20 cellular contexts compared by ENCODE assay signal in the genomic region with DNA sequence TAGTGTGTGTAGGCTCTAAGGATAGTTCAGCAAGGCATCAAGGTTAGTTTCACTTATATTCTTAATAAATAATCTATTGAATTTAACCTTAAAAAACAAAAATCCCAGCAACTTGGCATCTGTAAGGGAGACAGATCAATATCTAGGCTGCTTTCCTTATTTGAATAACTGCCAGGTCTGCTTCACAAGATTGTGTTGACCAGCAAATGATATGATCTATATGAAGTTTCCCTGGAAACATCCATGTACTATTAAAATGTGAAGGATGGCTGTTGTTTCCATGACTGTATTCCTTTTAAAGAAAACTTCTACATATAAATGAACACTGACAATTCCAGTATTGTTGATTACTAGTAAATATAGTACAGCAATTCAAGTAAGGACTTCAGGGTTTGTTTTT.
DNase-seq lines count a peak whose midpoint lies in the region; ATAC-seq, FAIRE-seq and TF ChIP-seq lines count a peak whose summit lies in the region.
"Had no signal": no experiment of that assay in that cellular context is flagged by ENCODE, and none has a peak within 500 bp of the region (broad histone marks: within the 10 kb centered on the region; RNA-seq: fewer than 3 reads in every experiment).

No MANE protein-coding gene starts in this region.

- no peak for TF ChIP-seq CTCF in endothelial cell of umbilical vein (IDR thresholded peaks at IDR 0.05; ENCODE audit: extremely low read depth in 1 of 2, insufficient read depth in 1 of 2, low read depth in 1 of 2, low read length in 2 of 2)
- no peak for TF ChIP-seq CTCF in stomach (IDR thresholded peaks at IDR 0.05)

- no peak for TF ChIP-seq POLR2A in endothelial cell of umbilical vein (IDR thresholded peaks at IDR 0.05; ENCODE audit: low read depth, low read length)
- no peak for TF ChIP-seq POLR2A in stomach (IDR thresholded peaks at IDR 0.05)

- DNase-seq in activated naive CD4-positive, alpha-beta T cell treated with anti-CD3 and anti-CD28 coated beads, Interleukin-2, amount 50 U/mL, for 72 hours (ENCODE audit: low spot score in 2 of 2) = no peak
- DNase-seq in NCI-H526 treated with DMSO at 0.1 percent for 48 hours (lab: John Stamatoyannopoulos, UW) (peak; percentile 87), endothelial cell of umbilical vein (ENCODE audit: low read depth, low spot score) (peak; percentile 56), stomach (no peak), caudate nucleus (lab: John Stamatoyannopoulos, UW) (no peak), neuronal stem cell (ENCODE audit: low spot score) (no peak), middle frontal gyrus (ENCODE audit: extremely low spot score, low spot score) (no peak)
- DNase-seq: activated CD4-positive, CD25-positive, alpha-beta regulatory T cell treated with anti-CD3 and anti-CD28 coated beads, Interleukin-2, amount 50 U/mL, for 72 hours; activated CD8-positive, alpha-beta memory T cell treated with anti-CD3 and anti-CD28 coated beads, Interleukin-2, amount 10 ng/mL, durations not matched to agents 7 days and 5 days; activated naive CD8-positive, alpha-beta T cell treated with anti-CD3 and anti-CD28 coated beads, Interleukin-2, amount 10 ng/mL, durations not matched to agents 7 days and 5 days; brain microvascular endothelial cell; Caco-2; foreskin melanocyte; H9; NCI-H1048; NCI-H524; nucleus accumbens; SHP77 treated with DMSO at 0.1 percent for 48 hours had no signal

- no peaks in the 10 kb centered on the region for H3K9me3 Mint-ChIP-seq in activated naive CD4-positive, alpha-beta T cell treated with anti-CD3 and anti-CD28 coated beads, Interleukin-2, amount 50 U/mL, for 24 hours
- no peaks in the 10 kb centered on the region for H3K9me3 Mint-ChIP-seq in activated naive CD4-positive, alpha-beta T cell treated with anti-CD3 and anti-CD28 coated beads, Interleukin-2, amount 50 U/mL, for 72 hours
- H3K9me3 Mint-ChIP-seq: activated naive CD8-positive, alpha-beta T cell treated with anti-CD3 and anti-CD28 coated beads, Interleukin-2, amount 10 ng/mL, durations not matched to agents 7 days and 5 days; H9 had no signal

- POLR2A ChIA-PET in endothelial cell of umbilical vein (lab: Charles Lee) = no interaction called here

- H3K27ac ChIP-seq in endothelial cell of umbilical vein (ENCODE audit: insufficient read depth, low read depth, low read length) (no peak overlapping the region), stomach (peak overlapping the region in 3 of 5 donors; percentile 3 to 58 (median 32)), caudate nucleus (ENCODE audit: low read depth, low read length) (no peak overlapping the region), neuronal stem cell (replicated peaks; ENCODE audit: low read length) (no peak overlapping the region)
- H3K27ac ChIP-seq: brain microvascular endothelial cell had no signal

- no peak overlapping the region for H3K23ac ChIP-seq in neuronal stem cell (ENCODE audit: low read depth, low read length, poor library complexity)

- H2AFZ ChIP-seq in endothelial cell of umbilical vein (ENCODE audit: low read depth, low read length) (no peak overlapping the region), neuronal stem cell (ENCODE audit: low read length) (no peak overlapping the region)

- H3K36me3 ChIP-seq in endothelial cell of umbilical vein (ENCODE audit: control insufficient read depth in 2 of 2, extremely low read depth in 1 of 2, insufficient read depth in 2 of 2, low read length in 2 of 2) (peaks cover 0 to 1% of the 10 kb centered on the region in 2 experiments), stomach (no peaks in the 10 kb centered on the region), neuronal stem cell (replicated peaks in 1 of 2; ENCODE audit: control insufficient read depth in 2 of 2, insufficient read depth in 2 of 2, low read length in 2 of 2) (peaks cover 0 to 4% of the 10 kb centered on the region in 2 donors)

- intact Hi-C loops in endothelial cell of umbilical vein (cut with micrococcal nuclease) (no loop called here), stomach (cut with DNase I; ENCODE audit: low total_unique reads) (no loop called here)

- H3K4me1 Mint-ChIP-seq in activated naive CD4-positive, alpha-beta T cell treated with anti-CD3 and anti-CD28 coated beads, Interleukin-2, amount 50 U/mL, for 24 hours = peaks cover 95% of the 10 kb centered on the region

- no peak overlapping the region for H2BK12ac ChIP-seq in neuronal stem cell (ENCODE audit: low read length)

- peaks cover 96% of the 10 kb centered on the region for H3K79me2 ChIP-seq in endothelial cell of umbilical vein (ENCODE audit: control insufficient read depth, insufficient read depth, low read length)

- H3K4ac ChIP-seq in neuronal stem cell (ENCODE audit: low read length) = no peak overlapping the region

- H3K4me1 ChIP-seq in endothelial cell of umbilical vein (ENCODE audit: control insufficient read depth, extremely low read depth, insufficient read depth, low read length) = peaks cover 37% of the 10 kb centered on the region
- H3K4me1 ChIP-seq in stomach = peaks cover 58 to 95% (median 82%) of the 10 kb centered on the region in 4 donors
- peaks cover 7 to 10% of the 10 kb centered on the region in 2 donors for H3K4me1 ChIP-seq in neuronal stem cell (ENCODE audit: control insufficient read depth in 2 of 2, insufficient read depth in 1 of 2, low read depth in 1 of 2, low read length in 2 of 2)

- no peak overlapping the region for H4K91ac ChIP-seq in neuronal stem cell (ENCODE audit: low read depth, low read length, poor library complexity)

- BruUV-seq in endothelial cell of umbilical vein (replicated peaks; lab: Mats Ljungman, UMichigan) = no TSS peak

- no peak overlapping the region for H2BK15ac ChIP-seq in neuronal stem cell (ENCODE audit: low read length)

- H3K79me1 ChIP-seq in neuronal stem cell (ENCODE audit: low read depth, low read length) = no peaks in the 10 kb centered on the region

- H4K20me1 ChIP-seq in endothelial cell of umbilical vein (replicated peaks; ENCODE audit: control insufficient read depth, extremely low read depth, insufficient read depth, low read length) = no peaks in the 10 kb centered on the region

- H3K14ac ChIP-seq in neuronal stem cell (ENCODE audit: low read length) = no peak overlapping the region

- H3K27ac Mint-ChIP-seq in activated naive CD4-positive, alpha-beta T cell treated with anti-CD3 and anti-CD28 coated beads, Interleukin-2, amount 50 U/mL, for 24 hours = peak overlapping the region; percentile 87
- H3K27ac Mint-ChIP-seq in activated naive CD4-positive, alpha-beta T cell treated with anti-CD3 and anti-CD28 coated beads, Interleukin-2, amount 50 U/mL, for 72 hours = peak overlapping the region in 1 of 2 donors; percentile 22
- H3K27ac Mint-ChIP-seq: activated naive CD8-positive, alpha-beta T cell treated with anti-CD3 and anti-CD28 coated beads, Interleukin-2, amount 10 ng/mL, durations not matched to agents 7 days and 5 days; H9 had no signal

- no peaks in the 10 kb centered on the region for H3K27me3 Mint-ChIP-seq in activated naive CD4-positive, alpha-beta T cell treated with anti-CD3 and anti-CD28 coated beads, Interleukin-2, amount 50 U/mL, for 24 hours
- H3K27me3 Mint-ChIP-seq: activated CD8-positive, alpha-beta memory T cell treated with anti-CD3 and anti-CD28 coated beads, Interleukin-2, amount 10 ng/mL, durations not matched to agents 7 days and 5 days; activated naive CD8-positive, alpha-beta T cell treated with anti-CD3 and anti-CD28 coated beads, Interleukin-2, amount 10 ng/mL, durations not matched to agents 7 days and 5 days had no signal

- TF ChIP-seq EP300 in stomach (IDR thresholded peaks at IDR 0.05) = no peak

- H2BK120ac ChIP-seq in neuronal stem cell (ENCODE audit: low read depth, low read length) = no peak overlapping the region

- dilution Hi-C loops in endothelial cell of umbilical vein (cut with MboI; ENCODE audit: extremely low pct_ligation_motif_present, low sequenced_read_pairs) = no loop called here

- no peaks in the 10 kb centered on the region for H3K9me3 ChIP-seq in endothelial cell of umbilical vein (replicated peaks; ENCODE audit: control insufficient read depth, insufficient read depth, low read length)
- H3K9me3 ChIP-seq in stomach = no peaks in the 10 kb centered on the region
- no peaks in the 10 kb centered on the region for H3K9me3 ChIP-seq in neuronal stem cell (replicated peaks in 1 of 2; ENCODE audit: control insufficient read depth in 2 of 2, insufficient read depth in 1 of 2, low read depth in 1 of 2, low read length in 2 of 2)
- H3K9me3 ChIP-seq: Caco-2 had no signal

- no peak overlapping the region for H4K8ac ChIP-seq in neuronal stem cell (ENCODE audit: low read depth, low read length)

- H3K4me3 Mint-ChIP-seq in activated naive CD4-positive, alpha-beta T cell treated with anti-CD3 and anti-CD28 coated beads, Interleukin-2, amount 50 U/mL, for 24 hours = peak overlapping the region; percentile 35
- H3K4me3 Mint-ChIP-seq: activated CD8-positive, alpha-beta memory T cell treated with anti-CD3 and anti-CD28 coated beads, Interleukin-2, amount 10 ng/mL, durations not matched to agents 7 days and 5 days; activated naive CD8-positive, alpha-beta T cell treated with anti-CD3 and anti-CD28 coated beads, Interleukin-2, amount 10 ng/mL, durations not matched to agents 7 days and 5 days; H9 had no signal

- peaks cover 1% of the 10 kb centered on the region for H3K36me3 Mint-ChIP-seq in activated naive CD4-positive, alpha-beta T cell treated with anti-CD3 and anti-CD28 coated beads, Interleukin-2, amount 50 U/mL, for 24 hours
- peaks cover 13 to 15% of the 10 kb centered on the region in 2 donors for H3K36me3 Mint-ChIP-seq in activated naive CD4-positive, alpha-beta T cell treated with anti-CD3 and anti-CD28 coated beads, Interleukin-2, amount 50 U/mL, for 72 hours

- H3K4me3 ChIP-seq in endothelial cell of umbilical vein (replicated peaks in 1 of 3; ENCODE audit: insufficient read depth in 1 of 3, low read depth in 1 of 3, low read length in 3 of 3) (no peak overlapping the region), stomach (no peak overlapping the region), neuronal stem cell (ENCODE audit: low read length in 2 of 2) (no peak overlapping the region)

- H3K9me1 ChIP-seq in endothelial cell of umbilical vein (replicated peaks; ENCODE audit: control insufficient read depth, extremely low read depth, insufficient read depth, low read length) = no peaks in the 10 kb centered on the region

- no peak overlapping the region for H2BK5ac ChIP-seq in neuronal stem cell (ENCODE audit: low read length)

- no peak for FAIRE-seq in endothelial cell of umbilical vein (lab: Jason Lieb, UNC)

- H3K18ac ChIP-seq in neuronal stem cell (ENCODE audit: low read length) = no peak overlapping the region

- CTCF ChIA-PET in endothelial cell of umbilical vein (lab: Charles Lee) = interaction anchor here (0.7 kb wide), 1 partner anchor 13 kb away, joined by 3 read pairs; no protein-coding TSS in a partner anchor

- H2AK5ac ChIP-seq in neuronal stem cell (ENCODE audit: low read depth, low read length) = no peak overlapping the region

- H3K27me3 ChIP-seq in endothelial cell of umbilical vein (ENCODE audit: control insufficient read depth in 2 of 2, insufficient read depth in 2 of 2, low read length in 2 of 2) (no peaks in the 10 kb centered on the region), stomach (no peaks in the 10 kb centered on the region), neuronal stem cell (ENCODE audit: control insufficient read depth in 3 of 3, insufficient read depth in 3 of 3, low read depth in 1 of 3, low read length in 3 of 3) (no peaks in the 10 kb centered on the region)
- H3K27me3 ChIP-seq: brain microvascular endothelial cell had no signal

- no peak overlapping the region for H3K4me2 ChIP-seq in endothelial cell of umbilical vein (ENCODE audit: insufficient read depth, low read length)
- no peak overlapping the region for H3K4me2 ChIP-seq in neuronal stem cell (ENCODE audit: insufficient read depth, low read length, poor library complexity, severe bottlenecking)

- ATAC-seq in activated naive CD4-positive, alpha-beta T cell treated with anti-CD3 and anti-CD28 coated beads, Interleukin-2, amount 50 U/mL, for 72 hours = no peak
- ATAC-seq: activated CD8-positive, alpha-beta memory T cell treated with anti-CD3 and anti-CD28 coated beads, Interleukin-2, amount 10 ng/mL, durations not matched to agents 7 days and 5 days; sciatic nerve had no signal

- no peak overlapping the region for H3K9ac ChIP-seq in endothelial cell of umbilical vein (replicated peaks; ENCODE audit: extremely low read depth, insufficient read depth, low read length)
- no peak overlapping the region for H3K9ac ChIP-seq in neuronal stem cell (ENCODE audit: low read depth, low read length, poor library complexity)

Comparison
In these comparisons a context has a peak if more than half of its experiments do, and no peak if none do; other contexts are left out.
1. DNase-seq: peak in NCI-H526 treated with DMSO at 0.1 percent for 48 hours (single experiment) and endothelial cell of umbilical vein (single experiment); none in activated naive CD4-positive, alpha-beta T cell treated with anti-CD3 and anti-CD28 coated beads, Interleukin-2, amount 50 U/mL, for 72 hours (0 of 2), stomach (single experiment), caudate nucleus (0 of 61), neuronal stem cell (single experiment) and middle frontal gyrus (single experiment).
2. H3K27ac ChIP-seq: peak in stomach (3 of 5); none in endothelial cell of umbilical vein (single experiment), caudate nucleus (single experiment) and neuronal stem cell (single experiment).